2 cellular contexts compared by ENCODE assay signal in the genomic region with DNA sequence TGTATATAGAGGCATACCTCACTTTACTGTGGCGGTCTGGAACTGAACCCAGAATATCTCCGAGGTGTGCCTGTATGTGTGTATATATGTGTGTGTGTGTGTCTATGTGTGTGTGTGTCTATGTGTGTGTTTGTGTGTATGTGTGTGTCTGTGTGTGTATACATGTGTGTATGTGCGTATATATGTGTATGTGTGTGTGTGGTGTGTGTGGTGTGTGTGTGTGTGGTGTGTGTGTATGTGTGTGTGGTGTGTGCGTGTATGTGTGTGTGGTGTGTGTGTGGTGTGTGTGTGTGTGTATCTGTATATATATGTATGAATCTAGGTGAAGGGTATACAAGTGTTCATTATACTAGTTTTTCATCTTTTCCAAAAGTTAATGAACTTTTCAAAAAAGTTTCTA.
TF ChIP-seq lines count a peak whose summit lies in the region.

No MANE protein-coding gene starts in this region.

TF ChIP-seq in IMR-90, 13 proteins besides CTCF, POLR2A, EP300 and RAD21:
- no peak for TF ChIP-seq CHD1 (IDR thresholded peaks at IDR 0.05; ENCODE audit: low read depth, low read length)
- TF ChIP-seq, protein P1, sequence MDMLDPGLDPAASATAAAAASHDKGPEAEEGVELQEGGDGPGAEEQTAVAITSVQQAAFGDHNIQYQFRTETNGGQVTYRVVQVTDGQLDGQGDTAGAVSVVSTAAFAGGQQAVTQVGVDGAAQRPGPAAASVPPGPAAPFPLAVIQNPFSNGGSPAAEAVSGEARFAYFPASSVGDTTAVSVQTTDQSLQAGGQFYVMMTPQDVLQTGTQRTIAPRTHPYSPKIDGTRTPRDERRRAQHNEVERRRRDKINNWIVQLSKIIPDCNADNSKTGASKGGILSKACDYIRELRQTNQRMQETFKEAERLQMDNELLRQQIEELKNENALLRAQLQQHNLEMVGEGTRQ (IDR thresholded peaks at IDR 0.05; ENCODE audit: low read depth, low read length) = no peak
- TF ChIP-seq MAZ (IDR thresholded peaks at IDR 0.05; ENCODE audit: borderline replicate concordance, low read depth, low read length) = no peak
- TF ChIP-seq SMC3 (IDR thresholded peaks at IDR 0.05; ENCODE audit: low read depth, low read length) = no peak
- TF ChIP-seq RFX5 (IDR thresholded peaks at IDR 0.05; ENCODE audit: low read depth, low read length) = no peak
- TF ChIP-seq MAFK (IDR thresholded peaks at IDR 0.05; ENCODE audit: low read depth, low read length) = no peak
- TF ChIP-seq NFE2L2 (IDR thresholded peaks at IDR 0.05; ENCODE audit: low read depth, low read length) = no peak

TF ChIP-seq in H1, 55 proteins besides CTCF, POLR2A, EP300 and RAD21:
- no peak for TF ChIP-seq SIRT6 (IDR thresholded peaks at IDR 0.05; ENCODE audit: low read length)
- TF ChIP-seq, protein P2, sequence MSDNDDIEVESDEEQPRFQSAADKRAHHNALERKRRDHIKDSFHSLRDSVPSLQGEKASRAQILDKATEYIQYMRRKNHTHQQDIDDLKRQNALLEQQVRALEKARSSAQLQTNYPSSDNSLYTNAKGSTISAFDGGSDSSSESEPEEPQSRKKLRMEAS (IDR thresholded peaks at IDR 0.05) = no peak
